Comparison of ENCODE assay signal across 9 cellular contexts in genomic region chr22:45101828-45102227, GRCh38.
DNase-seq lines count a peak whose midpoint lies in the region; ATAC-seq and TF ChIP-seq lines count a peak whose summit lies in the region.
"Had no signal": no experiment of that assay in that cellular context is flagged by ENCODE, and none has a peak within 500 bp of the region (broad histone marks: within the 10 kb centered on the region; RNA-seq: fewer than 3 reads in every experiment).

No MANE protein-coding gene starts in this region.

- peak overlapping the region; percentile 45; the same call in 1 of the 2 replicates for H3K4me2 ChIP-seq in OCI-LY7 (ENCODE audit: low read length)

- H3K4me3 ChIP-seq in OCI-LY7 (ENCODE audit: low read depth, low read length, poor library complexity, severe bottlenecking) (no peak overlapping the region), choroid plexus epithelial cell (ENCODE audit: low read depth, low read length) (no peak overlapping the region), left lung (no peak overlapping the region)
- H3K4me3 ChIP-seq: skin epidermis had no signal

- H4K20me1 ChIP-seq in OCI-LY7 (ENCODE audit: insufficient read depth, low read length), result no peaks in the 10 kb centered on the region

- peaks cover 0 to 73% of the 10 kb centered on the region in 2 donors for H3K27me3 ChIP-seq in left lung

- TF ChIP-seq CTCF in OCI-LY7 (conservative IDR thresholded peaks at IDR 0.05; ENCODE audit: low read length) (peak; percentile 83), choroid plexus epithelial cell (conservative IDR thresholded peaks at IDR 0.05; ENCODE audit: low read depth, low read length) (peak; percentile 81), left lung (IDR thresholded peaks at IDR 0.05) (peak in 1 of 2 donors; percentile 30)

- H3K9me2 ChIP-seq in OCI-LY7 (ENCODE audit: insufficient read depth, low read length), result no peaks in the 10 kb centered on the region

- BruUV-seq in OCI-LY7 (replicated peaks; lab: Mats Ljungman, UMichigan), result no TSS peak

- ATAC-seq in left lung (peak; percentile 84), HG02571 (IDR thresholded peaks at IDR 0.05; ENCODE audit: unreplicated experiment) (no peak), GM18868 (IDR thresholded peaks at IDR 0.05; ENCODE audit: unreplicated experiment) (no peak)

- H3K36me3 ChIP-seq in OCI-LY7 (ENCODE audit: insufficient read depth, low read length) (no peaks in the 10 kb centered on the region), left lung (no peaks in the 10 kb centered on the region)

- H3K9me3 ChIP-seq in OCI-LY7 (ENCODE audit: low read length), result no peaks in the 10 kb centered on the region
- H3K9me3 ChIP-seq in left lung, result no peaks in the 10 kb centered on the region

- H3K4me1 ChIP-seq in OCI-LY7 (ENCODE audit: insufficient read depth, low read length, poor library complexity, severe bottlenecking), result peaks cover 6% of the 10 kb centered on the region
- no peaks in the 10 kb centered on the region for H3K4me1 ChIP-seq in left lung

- POLR2A ChIA-PET in OCI-LY7 (lab: Charles Lee), result no interaction called here

- CTCF ChIA-PET in OCI-LY7 (lab: Charles Lee; ENCODE audit: unreplicated experiment), result no interaction called here

- H3K27ac ChIP-seq in OCI-LY7 (ENCODE audit: low read depth, low read length, poor library complexity, severe bottlenecking) (no peak overlapping the region), left lung (no peak overlapping the region)
- H3K27ac ChIP-seq: skin epidermis had no signal

- DNase-seq in DMS153 (lab: John Stamatoyannopoulos, UW) (peak; percentile 47), HPDE6-E6E7 (ENCODE audit: extremely low spot score) (peak; percentile 29), OCI-LY7 (ENCODE audit: low spot score) (peak; percentile 77), choroid plexus epithelial cell (ENCODE audit: low read depth) (peak; percentile 81), left lung (peak in 1 of 2 donors; percentile 76), superior temporal gyrus (ENCODE audit: extremely low spot score) (peak; percentile 67)

- H3K79me2 ChIP-seq in OCI-LY7 (ENCODE audit: insufficient read depth, low read depth, low read length), result no peaks in the 10 kb centered on the region

- H2AFZ ChIP-seq in OCI-LY7 (ENCODE audit: low read length), result peak overlapping the region; percentile 92

- intact Hi-C loops in OCI-LY7 (cut with micrococcal nuclease; ENCODE audit: unreplicated experiment), result loop anchor here (2.0 to 5.0 kb wide), 2 partner anchors 160 to 333 kb away; no protein-coding TSS in a partner anchor
- intact Hi-C loops in left lung (cut with DNase I), result no loop called here
